9 cellular contexts compared by ENCODE assay signal in the genomic region with DNA sequence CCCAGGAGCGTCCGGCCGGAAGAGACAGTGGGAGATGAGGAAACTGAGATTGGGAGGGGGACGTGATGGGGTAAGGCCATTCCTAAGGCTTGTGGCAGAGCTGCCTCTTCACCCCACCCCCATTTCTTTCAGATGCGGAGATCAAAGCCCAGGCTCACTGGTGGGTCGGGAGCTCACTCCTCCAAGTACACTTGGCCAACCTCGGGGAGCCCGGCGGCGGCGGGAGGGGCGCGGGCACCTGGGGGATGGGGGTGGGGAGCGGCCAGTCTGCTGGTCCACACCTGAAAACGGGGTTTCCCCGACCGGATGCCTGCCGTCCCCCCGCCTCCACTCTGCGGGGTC. TPM values are rescaled to one million over a fixed set of nuclear protein-coding genes. Genes with fewer than 3 reads are reported as not detected.
DNase-seq lines count a peak whose midpoint lies in the region; ATAC-seq and TF ChIP-seq lines count a peak whose summit lies in the region.
"Had no signal": no experiment of that assay in that cellular context is flagged by ENCODE, and none has a peak within 500 bp of the region (broad histone marks: within the 10 kb centered on the region; RNA-seq: fewer than 3 reads in every experiment).

No MANE protein-coding gene starts in this region.

- H3K36me3 Mint-ChIP-seq in activated CD4-positive, alpha-beta T cell treated with anti-CD3 and anti-CD28 coated beads, Interleukin-2, amount 10 ng/mL, durations not matched to agents 24 days and 14 days (ENCODE audit: low read depth), result no peaks in the 10 kb centered on the region
- no peaks in the 10 kb centered on the region for H3K36me3 Mint-ChIP-seq in activated T-helper 2 cell treated with anti-CD3 and anti-CD28 coated beads, Interferon-gamma antibody, Interleukin-2, Interleukin-4, amounts not matched to agents 10 μg/mL and 5 μg/mL and 100 μg/mL, durations not matched to agents 14 hours and 24 hours and 36 hours (ENCODE audit: low read depth)

- DNase-seq in activated CD4-positive, alpha-beta T cell treated with anti-CD3 and anti-CD28 coated beads, Interleukin-2, amount 10 ng/mL, durations not matched to agents 24 days and 14 days, result no peak
- DNase-seq in activated CD4-positive, alpha-beta T cell treated with anti-CD3 and anti-CD28 coated beads, Interleukin-2, amount 50 U/mL, for 48 hours, result no peak
- no peak for DNase-seq in activated T-helper 2 cell treated with anti-CD3 and anti-CD28 coated beads, Interferon-gamma antibody, Interleukin-2, Interleukin-4, amounts not matched to agents 10 μg/mL and 5 μg/mL and 100 μg/mL, durations not matched to agents 14 hours and 24 hours and 36 hours (ENCODE audit: low spot score)
- peak; percentile 34 for DNase-seq in left kidney (ENCODE audit: low read depth, low spot score)
- DNase-seq in stomach, result no peak
- DNase-seq in NCI-H748 (lab: John Stamatoyannopoulos, UW; ENCODE audit: unreplicated experiment), result no peak
- no peak for DNase-seq in DMS114 treated with DMSO at 0.1 percent for 48 hours (lab: John Stamatoyannopoulos, UW; ENCODE audit: unreplicated experiment)

- ATAC-seq in GM21717 (IDR thresholded peaks at IDR 0.05; ENCODE audit: unreplicated experiment), result no peak
- ATAC-seq: HepG2 had no signal

- TF ChIP-seq CTCF in stomach (IDR thresholded peaks at IDR 0.05), result no peak

- intact Hi-C loops in activated CD4-positive, alpha-beta T cell treated with anti-CD3 and anti-CD28 coated beads, Interleukin-2, amount 10 ng/mL, durations not matched to agents 24 days and 14 days (cut with micrococcal nuclease), result loop anchor here (5.0 to 10.0 kb wide), 2 partner anchors 37 to 1580 kb away; a partner anchor contains a TSS
- intact Hi-C loops in activated T-helper 2 cell treated with anti-CD3 and anti-CD28 coated beads, Interferon-gamma antibody, Interleukin-2, Interleukin-4, amounts not matched to agents 10 μg/mL and 5 μg/mL and 100 μg/mL, durations not matched to agents 14 hours and 24 hours and 36 hours (cut with micrococcal nuclease), result no loop called here
- intact Hi-C loops in stomach (cut with DNase I; ENCODE audit: low total_unique reads), result no loop called here

- H3K27me3 Mint-ChIP-seq in activated CD4-positive, alpha-beta T cell treated with anti-CD3 and anti-CD28 coated beads, Interleukin-2, amount 10 ng/mL, durations not matched to agents 24 days and 14 days, result peaks cover 55% of the 10 kb centered on the region
- H3K27me3 Mint-ChIP-seq in activated T-helper 2 cell treated with anti-CD3 and anti-CD28 coated beads, Interferon-gamma antibody, Interleukin-2, Interleukin-4, amounts not matched to agents 10 μg/mL and 5 μg/mL and 100 μg/mL, durations not matched to agents 14 hours and 24 hours and 36 hours (ENCODE audit: low read depth), result peaks cover 55% of the 10 kb centered on the region

- TF ChIP-seq POLR2A in stomach (IDR thresholded peaks at IDR 0.05), result no peak

- no peak for TF ChIP-seq EP300 in stomach (IDR thresholded peaks at IDR 0.05)

- WGBS in stomach, 5 donors, result 10 to 43% (median 16%) methylated on average over 6 to 20 of the region's 20 CpGs

- no peaks in the 10 kb centered on the region for H3K9me3 Mint-ChIP-seq in activated CD4-positive, alpha-beta T cell treated with anti-CD3 and anti-CD28 coated beads, Interleukin-2, amount 10 ng/mL, durations not matched to agents 24 days and 14 days
- H3K9me3 Mint-ChIP-seq in activated T-helper 2 cell treated with anti-CD3 and anti-CD28 coated beads, Interferon-gamma antibody, Interleukin-2, Interleukin-4, amounts not matched to agents 10 μg/mL and 5 μg/mL and 100 μg/mL, durations not matched to agents 14 hours and 24 hours and 36 hours, result no peaks in the 10 kb centered on the region

- H3K4me3 Mint-ChIP-seq in activated CD4-positive, alpha-beta T cell treated with anti-CD3 and anti-CD28 coated beads, Interleukin-2, amount 10 ng/mL, durations not matched to agents 24 days and 14 days, result peak overlapping the region; percentile 62
- peak overlapping the region; percentile 14 for H3K4me3 Mint-ChIP-seq in activated T-helper 2 cell treated with anti-CD3 and anti-CD28 coated beads, Interferon-gamma antibody, Interleukin-2, Interleukin-4, amounts not matched to agents 10 μg/mL and 5 μg/mL and 100 μg/mL, durations not matched to agents 14 hours and 24 hours and 36 hours (ENCODE audit: low read depth)

- H3K4me1 Mint-ChIP-seq in activated CD4-positive, alpha-beta T cell treated with anti-CD3 and anti-CD28 coated beads, Interleukin-2, amount 10 ng/mL, durations not matched to agents 24 days and 14 days, result peaks cover 17% of the 10 kb centered on the region
- H3K4me1 Mint-ChIP-seq in activated T-helper 2 cell treated with anti-CD3 and anti-CD28 coated beads, Interferon-gamma antibody, Interleukin-2, Interleukin-4, amounts not matched to agents 10 μg/mL and 5 μg/mL and 100 μg/mL, durations not matched to agents 14 hours and 24 hours and 36 hours (ENCODE audit: low read depth), result peaks cover 18% of the 10 kb centered on the region

- peak overlapping the region in 3 of 5 donors; percentile 5 to 53 (median 52) for H3K27ac ChIP-seq in stomach

- H3K9me3 ChIP-seq in stomach, result no peaks in the 10 kb centered on the region

- peaks cover 57 to 62% (median 59%) of the 10 kb centered on the region in 4 donors for H3K4me1 ChIP-seq in stomach

- H3K27me3 ChIP-seq in stomach, result peaks cover 45 to 88% (median 70%) of the 10 kb centered on the region in 3 donors

- H3K4me3 ChIP-seq in stomach, result peak overlapping the region; percentile 13 to 50 (median 26)

- H3K36me3 ChIP-seq in stomach, result no peaks in the 10 kb centered on the region

- peak overlapping the region; percentile 41 for H3K27ac Mint-ChIP-seq in activated CD4-positive, alpha-beta T cell treated with anti-CD3 and anti-CD28 coated beads, Interleukin-2, amount 10 ng/mL, durations not matched to agents 24 days and 14 days
- no peak overlapping the region for H3K27ac Mint-ChIP-seq in activated T-helper 2 cell treated with anti-CD3 and anti-CD28 coated beads, Interferon-gamma antibody, Interleukin-2, Interleukin-4, amounts not matched to agents 10 μg/mL and 5 μg/mL and 100 μg/mL, durations not matched to agents 14 hours and 24 hours and 36 hours

RNA-seq across cellular contexts. Expression of a gene that starts 17.7 kb away (rescaled TPM):
- 9.4 TPM in 2 replicates for total RNA-seq in activated CD4-positive, alpha-beta T cell treated with anti-CD3 and anti-CD28 coated beads, Interleukin-2, amount 10 ng/mL, durations not matched to agents 24 days and 14 days
- total RNA-seq in activated T-helper 2 cell treated with anti-CD3 and anti-CD28 coated beads, Interferon-gamma antibody, Interleukin-2, Interleukin-4, amounts not matched to agents 10 μg/mL and 5 μg/mL and 100 μg/mL, durations not matched to agents 14 hours and 24 hours and 36 hours, result 8.6 and 9.9 TPM in 2 replicates
- total RNA-seq in stomach, result 100 to 1,000 TPM in 1 of 5 donors, 10 to 100 TPM in 1, 1 to 10 TPM in 1, not detected in 2; 2.8 to 140 (median 12.0) TPM
- polyA plus RNA-seq in stomach, result 1 to 10 TPM in 2 of 3 donors, under 1 TPM in 1; 0.76 to 3.4 (median 1.4) TPM

RNA-seq across cellular contexts. Expression of a gene that starts 24.6 kb away (rescaled TPM):
- 18.5 and 19.4 TPM in 2 replicates for total RNA-seq in activated CD4-positive, alpha-beta T cell treated with anti-CD3 and anti-CD28 coated beads, Interleukin-2, amount 10 ng/mL, durations not matched to agents 24 days and 14 days
- total RNA-seq in activated T-helper 2 cell treated with anti-CD3 and anti-CD28 coated beads, Interferon-gamma antibody, Interleukin-2, Interleukin-4, amounts not matched to agents 10 μg/mL and 5 μg/mL and 100 μg/mL, durations not matched to agents 14 hours and 24 hours and 36 hours, result 18.5 and 25.0 TPM in 2 replicates
- total RNA-seq in stomach, result 1 to 10 TPM; 1.8 to 9.8 (median 7.8) TPM
- 10 to 100 TPM in 1 of 3 donors, 1 to 10 TPM in 2; 7.6 to 10.6 (median 9.3) TPM for polyA plus RNA-seq in stomach

RNA-seq across cellular contexts. Expression of a gene that starts 36.6 kb away (rescaled TPM):
- 7.5 and 8.2 TPM in 2 replicates for total RNA-seq in activated CD4-positive, alpha-beta T cell treated with anti-CD3 and anti-CD28 coated beads, Interleukin-2, amount 10 ng/mL, durations not matched to agents 24 days and 14 days
- total RNA-seq in activated T-helper 2 cell treated with anti-CD3 and anti-CD28 coated beads, Interferon-gamma antibody, Interleukin-2, Interleukin-4, amounts not matched to agents 10 μg/mL and 5 μg/mL and 100 μg/mL, durations not matched to agents 14 hours and 24 hours and 36 hours, result 9.7 and 11.2 TPM in 2 replicates
- total RNA-seq in stomach, result 1 to 10 TPM in 2 of 5 donors, under 1 TPM in 1, not detected in 2; under 0.01 to 1.3 (median 1.0) TPM
- 1 to 10 TPM in 1 of 3 donors, under 1 TPM in 1, not detected in 1; 0.93 to 1.2 TPM for polyA plus RNA-seq in stomach
